Comparison of ENCODE assay signal across 36 cellular contexts in genomic region chr18:1929720-1930119, GRCh38.
"Had no signal": no experiment of that assay in that cellular context is flagged by ENCODE, and none has a peak within 500 bp of the region (broad histone marks: within the 10 kb centered on the region; RNA-seq: fewer than 3 reads in every experiment).

No MANE protein-coding gene starts in this region.

- H3K4me3 ChIP-seq: esophagus squamous epithelium, gastroesophageal sphincter had no signal

- FAIRE-seq: astrocyte, bronchial epithelial cell, colon, endometrium, endothelial cell of umbilical vein had no signal

- ATAC-seq: activated CD4-positive, CD25-positive, alpha-beta regulatory T cell treated with anti-CD3 and anti-CD28 coated beads, Interleukin-2, amount 50 U/mL, for 24 hours; activated CD8-positive, alpha-beta T cell treated with anti-CD3 and anti-CD28 coated beads for 36 hours; activated T-cell treated with anti-CD3 and anti-CD28 coated beads, Interleukin-2, amount 50 U/mL, for 4 hours; activated T-helper 17 cell treated with anti-CD3 and anti-CD28 coated beads, Interleukin-2, amount 50 U/mL, for 72 hours; effector memory CD8-positive, alpha-beta T cell; gastroesophageal sphincter; T-helper 17 cell had no signal

- H3K27me3 ChIP-seq: brain microvascular endothelial cell, esophagus squamous epithelium had no signal

- H3K4me3 Mint-ChIP-seq: activated B cell treated with CpG ODN at 0.5 μM for 24 hours; activated CD8-positive, alpha-beta T cell treated with anti-CD3 and anti-CD28 coated beads for 36 hours; activated naive CD8-positive, alpha-beta T cell; activated T-cell treated with anti-CD3 and anti-CD28 coated beads, Interleukin-2, amount 50 U/mL, for 4 hours; activated T-helper 17 cell treated with anti-CD3 and anti-CD28 coated beads, Interleukin-2, amount 50 U/mL, for 72 hours; central memory CD8-positive, alpha-beta T cell; effector memory CD8-positive, alpha-beta T cell; T-helper 17 cell; T-helper 2 cell treated with Interferon-gamma antibody and Interleukin-4, amounts not matched to agents 5 μg/mL and 100 μg/mL, for 36 hours had no signal

- H3K9me3 Mint-ChIP-seq: activated CD8-positive, alpha-beta T cell treated with anti-CD3 and anti-CD28 coated beads for 36 hours had no signal

- DNase-seq: activated B cell treated with CpG ODN at 0.5 μM for 24 hours; activated CD4-positive, alpha-beta T cell treated with anti-CD3 and anti-CD28 coated beads for 48 hours; activated CD4-positive, alpha-beta T cell treated with anti-CD3 and anti-CD28 coated beads, Interleukin-2, amount 50 U/mL, for 1 hour; activated CD4-positive, alpha-beta T cell treated with anti-CD3 and anti-CD28 coated beads, Interleukin-2, amount 50 U/mL, for 48 hours; activated CD8-positive, alpha-beta memory T cell treated with anti-CD3 and anti-CD28 coated beads for 24 hours; activated CD8-positive, alpha-beta T cell treated with anti-CD3 and anti-CD28 coated beads for 36 hours; activated effector memory CD4-positive, alpha-beta T cell treated with Interleukin-2 at 50 U/mL for 16 hours; activated gamma-delta T cell treated with Interleukin-2 at 50 U/mL for 16 hours; activated naive CD4-positive, alpha-beta T cell treated with anti-CD3 and anti-CD28 coated beads, Interleukin-2, amount 50 U/mL, for 16 hours; activated naive CD4-positive, alpha-beta T cell treated with Interleukin-2 at 50 U/mL for 16 hours; activated T-cell treated with anti-CD3 and anti-CD28 coated beads, Interleukin-2, amount 50 U/mL, for 4 hours; amniotic stem cell; anterior cingulate cortex; brain microvascular endothelial cell; cortex of kidney; dermis blood vessel endothelial cell; effector CD4-positive, alpha-beta T cell; effector memory CD8-positive, alpha-beta T cell; esophagus squamous epithelium; foreskin melanocyte; T-helper 1 cell; T-helper 17 cell; T1000; WERI-Rb-1 had no signal

- H3K27ac ChIP-seq: brain microvascular endothelial cell, epithelial cell of prostate, esophagus squamous epithelium, gastroesophageal sphincter, WERI-Rb-1 had no signal

- H3K4me1 Mint-ChIP-seq: activated B cell treated with CpG ODN at 0.5 μM for 24 hours; activated T-helper 17 cell treated with anti-CD3 and anti-CD28 coated beads, Interleukin-2, amount 50 U/mL, for 72 hours; central memory CD8-positive, alpha-beta T cell; T-helper 17 cell had no signal

- H3K27ac Mint-ChIP-seq: activated B cell treated with CpG ODN at 0.5 μM for 24 hours; activated CD8-positive, alpha-beta T cell treated with anti-CD3 and anti-CD28 coated beads for 36 hours; activated naive CD8-positive, alpha-beta T cell; activated T-helper 17 cell treated with anti-CD3 and anti-CD28 coated beads, Interleukin-2, amount 50 U/mL, for 72 hours; effector memory CD8-positive, alpha-beta T cell; T-helper 17 cell; T-helper 2 cell treated with Interferon-gamma antibody and Interleukin-4, amounts not matched to agents 5 μg/mL and 100 μg/mL, for 36 hours had no signal

- H3K36me3 Mint-ChIP-seq: activated naive CD8-positive, alpha-beta T cell had no signal

- H3K4me1 ChIP-seq: esophagus squamous epithelium, gastroesophageal sphincter had no signal

- H3K36me3 ChIP-seq: brain microvascular endothelial cell, esophagus squamous epithelium, gastroesophageal sphincter, WERI-Rb-1 had no signal
